21 cellular contexts compared by ENCODE assay signal in genomic region chr13:51784097-51784496, GRCh38.
"Had no signal": no experiment of that assay in that cellular context is flagged by ENCODE, and none has a peak within 500 bp of the region (broad histone marks: within the 10 kb centered on the region; RNA-seq: fewer than 3 reads in every experiment).

No MANE protein-coding gene starts in this region.

- ATAC-seq: activated naive CD4-positive, alpha-beta T cell treated with anti-CD3 and anti-CD28 coated beads, Interleukin-2, amount 50 U/mL, for 72 hours; effector memory CD8-positive, alpha-beta T cell; gastroesophageal sphincter; heart left ventricle had no signal

- H3K36me3 ChIP-seq: colonic mucosa, transverse colon, uterus had no signal

- H3K27me3 ChIP-seq: colonic mucosa, dorsolateral prefrontal cortex, esophagus squamous epithelium, gastroesophageal sphincter, heart left ventricle, transverse colon, uterus had no signal

- H3K27ac Mint-ChIP-seq: activated CD4-positive, alpha-beta memory T cell treated with anti-CD3 and anti-CD28 coated beads for 36 hours; activated naive CD4-positive, alpha-beta T cell treated with anti-CD3 and anti-CD28 coated beads, Interleukin-2, amount 50 U/mL, for 72 hours; activated T-helper 1 cell treated with anti-CD3 and anti-CD28 coated beads, Interleukin-12 subunit alpha, Interleukin-12 subunit beta, Interleukin-2, Interleukin-4 antibody, amounts not matched to agents 30 ng/mL and 10 ng/mL and 1 ng/mL, durations not matched to agents 14 hours and 24 hours and 36 hours; stimulated activated naive CD8-positive, alpha-beta T cell treated with anti-CD3 and anti-CD28 coated beads, Interleukin-15, Interleukin-2, amounts not matched to agents 100 ng/mL and 50 ng/mL, for 24 hours had no signal

- H3K4me1 ChIP-seq: colonic mucosa had no signal

- H3K4me2 ChIP-seq: smooth muscle cell had no signal

- H3K9me3 Mint-ChIP-seq: activated CD4-positive, alpha-beta memory T cell treated with anti-CD3 and anti-CD28 coated beads for 36 hours; activated naive CD4-positive, alpha-beta T cell treated with anti-CD3 and anti-CD28 coated beads, Interleukin-2, amount 50 U/mL, for 72 hours; activated T-helper 1 cell treated with anti-CD3 and anti-CD28 coated beads, Interleukin-12 subunit alpha, Interleukin-12 subunit beta, Interleukin-2, Interleukin-4 antibody, amounts not matched to agents 30 ng/mL and 10 ng/mL and 1 ng/mL, durations not matched to agents 14 hours and 24 hours and 36 hours; effector memory CD8-positive, alpha-beta T cell; stimulated activated naive CD8-positive, alpha-beta T cell treated with anti-CD3 and anti-CD28 coated beads, Interleukin-15, Interleukin-2, amounts not matched to agents 100 ng/mL and 50 ng/mL, for 24 hours had no signal

- H3K36me3 Mint-ChIP-seq: activated naive CD4-positive, alpha-beta T cell treated with anti-CD3 and anti-CD28 coated beads, Interleukin-2, amount 50 U/mL, for 72 hours had no signal

- DNase-seq: activated CD4-positive, alpha-beta memory T cell treated with anti-CD3 and anti-CD28 coated beads for 36 hours; activated CD4-positive, alpha-beta T cell treated with anti-CD3 and anti-CD28 coated beads for 48 hours; activated gamma-delta T cell treated with Interleukin-2 at 50 U/mL for 16 hours; aorta; colonic mucosa; dorsolateral prefrontal cortex; effector memory CD8-positive, alpha-beta T cell; esophagus squamous epithelium; heart left ventricle; midbrain; nucleus accumbens; posterior cingulate gyrus; stimulated activated CD4-positive, alpha-beta T cell treated with anti-CD3 and anti-CD28 coated beads, Interleukin-15, amount 100 ng/mL, for 24 hours; T1000; transverse colon; uterus had no signal

- H3K4me3 Mint-ChIP-seq: activated CD4-positive, alpha-beta memory T cell treated with anti-CD3 and anti-CD28 coated beads for 36 hours; activated T-helper 1 cell treated with anti-CD3 and anti-CD28 coated beads, Interleukin-12 subunit alpha, Interleukin-12 subunit beta, Interleukin-2, Interleukin-4 antibody, amounts not matched to agents 30 ng/mL and 10 ng/mL and 1 ng/mL, durations not matched to agents 14 hours and 24 hours and 36 hours; effector memory CD8-positive, alpha-beta T cell; stimulated activated naive CD8-positive, alpha-beta T cell treated with anti-CD3 and anti-CD28 coated beads, Interleukin-15, Interleukin-2, amounts not matched to agents 100 ng/mL and 50 ng/mL, for 24 hours had no signal

- H3K4me3 ChIP-seq: colonic mucosa, dorsolateral prefrontal cortex, esophagus squamous epithelium, gastroesophageal sphincter, heart left ventricle, smooth muscle cell, transverse colon, uterus had no signal

- H3K27ac ChIP-seq: colonic mucosa, dorsolateral prefrontal cortex, esophagus squamous epithelium, gastroesophageal sphincter, heart left ventricle had no signal

- H3K27me3 Mint-ChIP-seq: activated CD4-positive, alpha-beta memory T cell treated with anti-CD3 and anti-CD28 coated beads for 36 hours; effector memory CD8-positive, alpha-beta T cell; stimulated activated naive CD8-positive, alpha-beta T cell treated with anti-CD3 and anti-CD28 coated beads, Interleukin-15, Interleukin-2, amounts not matched to agents 100 ng/mL and 50 ng/mL, for 24 hours had no signal
